Comparison of ENCODE assay signal across 20 cellular contexts in genomic region chr12:95443458-95443857, GRCh38.
"Had no signal": no experiment of that assay in that cellular context is flagged by ENCODE, and none has a peak within 500 bp of the region (broad histone marks: within the 10 kb centered on the region; RNA-seq: fewer than 3 reads in every experiment).

No MANE protein-coding gene starts in this region.

- H3K4me1 ChIP-seq: parathyroid adenoma, tibial artery had no signal

- H3K27ac ChIP-seq: coronary artery, neutrophil, parathyroid adenoma, tibial artery had no signal

- H3K79me2 ChIP-seq: parathyroid adenoma had no signal

- H3K4me1 Mint-ChIP-seq: activated naive CD8-positive, alpha-beta T cell treated with anti-CD3 and anti-CD28 coated beads for 36 hours; central memory CD8-positive, alpha-beta T cell; stimulated activated effector memory CD8-positive, alpha-beta T cell treated with anti-CD3 and anti-CD28 coated beads, Interleukin-12 subunit alpha, Interleukin-12 subunit beta, amount 100 ng/mL, for 72 hours had no signal

- H3K9ac ChIP-seq: parathyroid adenoma had no signal

- H3K9me3 Mint-ChIP-seq: activated naive CD8-positive, alpha-beta T cell treated with anti-CD3 and anti-CD28 coated beads for 36 hours had no signal

- H3K27ac Mint-ChIP-seq: activated naive CD8-positive, alpha-beta T cell treated with anti-CD3 and anti-CD28 coated beads for 36 hours; brain; stimulated activated effector memory CD8-positive, alpha-beta T cell treated with anti-CD3 and anti-CD28 coated beads, Interleukin-12 subunit alpha, Interleukin-12 subunit beta, amount 100 ng/mL, for 72 hours had no signal

- H3K36me3 Mint-ChIP-seq: brain; stimulated activated effector memory CD8-positive, alpha-beta T cell treated with anti-CD3 and anti-CD28 coated beads, Interleukin-12 subunit alpha, Interleukin-12 subunit beta, amount 100 ng/mL, for 72 hours had no signal

- H2AFZ ChIP-seq: parathyroid adenoma had no signal

- DNase-seq: activated CD4-positive, alpha-beta T cell treated with anti-CD3 and anti-CD28 coated beads, Interleukin-2, amount 50 U/mL, for 1 hour; activated CD8-positive, alpha-beta memory T cell treated with anti-CD3 and anti-CD28 coated beads for 24 hours; activated gamma-delta T cell treated with Interleukin-2 at 50 U/mL for 16 hours; activated naive CD8-positive, alpha-beta T cell treated with anti-CD3 and anti-CD28 coated beads for 36 hours; foreskin fibroblast; glutamatergic neuron; stimulated activated CD4-positive, alpha-beta T cell treated with anti-CD3 and anti-CD28 coated beads, Interleukin-12 subunit alpha, Interleukin-12 subunit beta, amount 100 ng/mL, for 4 hours; stimulated activated CD4-positive, alpha-beta T cell treated with anti-CD3 and anti-CD28 coated beads, Interleukin-2, amount 100 ng/mL, for 24 hours; T-helper 2 cell; tibial artery had no signal

- H3K4me3 ChIP-seq: coronary artery, tibial artery had no signal

- H3K9me3 ChIP-seq: neutrophil, tibial artery had no signal

- H3K4me3 Mint-ChIP-seq: activated naive CD8-positive, alpha-beta T cell treated with anti-CD3 and anti-CD28 coated beads for 36 hours; brain; central memory CD8-positive, alpha-beta T cell; stimulated activated effector memory CD8-positive, alpha-beta T cell treated with anti-CD3 and anti-CD28 coated beads, Interleukin-12 subunit alpha, Interleukin-12 subunit beta, amount 100 ng/mL, for 72 hours had no signal

- H3K36me3 ChIP-seq: neutrophil, tibial artery had no signal

- FAIRE-seq: endothelial cell of umbilical vein, islet of Langerhans, TTC549, urothelium cell line had no signal
